ENCODE assay signal across 22 cellular contexts in the genomic region with DNA sequence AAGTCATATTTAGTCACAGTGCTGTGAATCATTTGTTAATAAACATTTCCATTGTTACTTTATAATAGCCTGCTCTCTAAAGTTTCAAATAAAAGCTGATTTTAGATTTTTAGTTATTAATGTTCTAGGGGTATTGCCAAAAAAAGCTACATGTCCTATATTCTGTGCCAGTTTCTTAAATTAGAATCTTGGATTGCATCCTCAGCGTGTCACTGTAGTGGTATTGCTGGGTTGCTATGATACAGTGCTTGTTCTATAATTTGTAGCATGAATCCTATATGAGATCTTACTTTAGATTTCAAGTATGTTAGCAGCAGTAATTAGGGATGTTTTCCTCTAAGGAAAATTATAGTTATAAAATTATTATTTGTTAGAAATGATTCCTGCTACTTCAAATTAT. TPM values are rescaled to one million over a fixed set of nuclear protein-coding genes. Genes with fewer than 3 reads are reported as not detected.
DNase-seq lines count a peak whose midpoint lies in the region; ATAC-seq, FAIRE-seq and TF ChIP-seq lines count a peak whose summit lies in the region.
"Had no signal": no experiment of that assay in that cellular context is flagged by ENCODE, and none has a peak within 500 bp of the region (broad histone marks: within the 10 kb centered on the region; RNA-seq: fewer than 3 reads in every experiment).

No MANE protein-coding gene starts in this region.

- no peak for FAIRE-seq in GM12892 (lab: Jason Lieb, UNC)
- FAIRE-seq: small intestine had no signal

- no peaks in the 10 kb centered on the region for H3K36me3 ChIP-seq in gastrocnemius medialis
- H3K36me3 ChIP-seq: prostate gland had no signal

- ATAC-seq in activated T-helper 17 cell treated with anti-CD3 and anti-CD28 coated beads, Interleukin-2, amount 50 U/mL, for 72 hours (replicated peaks), result no peak
- ATAC-seq in gastrocnemius medialis (peak; percentile 66 to 78), HG02870 (IDR thresholded peaks at IDR 0.05; ENCODE audit: unreplicated experiment) (no peak)
- ATAC-seq in activated CD4-positive, alpha-beta T cell treated with anti-CD3 and anti-CD28 coated beads for 36 hours, result no peak
- ATAC-seq: activated naive CD4-positive, alpha-beta T cell treated with anti-CD3 and anti-CD28 coated beads, Interleukin-2, amount 50 U/mL, for 72 hours; activated T-cell treated with anti-CD3 and anti-CD28 coated beads, Interleukin-2, amount 50 U/mL, for 72 hours; effector memory CD8-positive, alpha-beta T cell; stimulated activated naive B cell treated with anti-CD40 and anti-IgM and Interleukin-4, amounts not matched to agents 10 μg/mL and 1 μg/mL and 100 μg/mL, for 72 hours; T-cell had no signal

- peak; percentile 15 for DNase-seq in HFFc6
- DNase-seq in fibroblast of peridontal ligament (ENCODE audit: extremely low read depth), result peak; percentile 70
- no peak for DNase-seq in gastrocnemius medialis
- DNase-seq in central memory CD4-positive, alpha-beta T cell, result no peak
- no peak for DNase-seq in activated CD4-positive, alpha-beta T cell treated with anti-CD3 and anti-CD28 coated beads for 36 hours
- no peak for DNase-seq in GM12892 (ENCODE audit: insufficient read length)
- DNase-seq: activated CD4-positive, alpha-beta T cell treated with anti-CD3 and anti-CD28 coated beads for 1 hour; activated T-cell treated with anti-CD3 and anti-CD28 coated beads, Interleukin-2, amount 50 U/mL, for 72 hours; CD4-positive, alpha-beta memory T cell; effector memory CD8-positive, alpha-beta T cell; immature natural killer cell; KBM-7; MM.1S; NCI-H526 treated with DMSO at 0.1 percent for 48 hours; small intestine; stimulated activated CD4-positive, alpha-beta T cell treated with anti-CD3 and anti-CD28 coated beads, Interleukin-2, amount 100 ng/mL, for 24 hours; stimulated activated naive B cell treated with anti-CD40 and anti-IgM and Interleukin-4, amounts not matched to agents 10 μg/mL and 1 μg/mL and 100 μg/mL, for 72 hours; T-cell had no signal

- H3K4me1 ChIP-seq in gastrocnemius medialis, result peaks cover 29 to 44% of the 10 kb centered on the region in 2 donors
- H3K4me1 ChIP-seq: prostate gland had no signal

- H3K4me3 Mint-ChIP-seq in HFFc6, result no peak overlapping the region
- peak overlapping the region; percentile 5 for H3K4me3 Mint-ChIP-seq in activated T-helper 17 cell treated with anti-CD3 and anti-CD28 coated beads, Interleukin-2, amount 50 U/mL, for 72 hours
- H3K4me3 Mint-ChIP-seq in activated CD4-positive, alpha-beta T cell treated with anti-CD3 and anti-CD28 coated beads for 36 hours, result no peak overlapping the region
- H3K4me3 Mint-ChIP-seq: effector memory CD8-positive, alpha-beta T cell; stimulated activated naive B cell treated with anti-CD40 and anti-IgM and Interleukin-4, amounts not matched to agents 10 μg/mL and 1 μg/mL and 100 μg/mL, for 72 hours; T-cell had no signal

- peak overlapping the region; percentile 33 to 66 (median 46) for H3K27ac ChIP-seq in gastrocnemius medialis
- H3K27ac ChIP-seq: prostate gland had no signal

- H3K9me3 Mint-ChIP-seq in HFFc6, result no peaks in the 10 kb centered on the region
- H3K9me3 Mint-ChIP-seq in activated T-helper 17 cell treated with anti-CD3 and anti-CD28 coated beads, Interleukin-2, amount 50 U/mL, for 72 hours, result no peaks in the 10 kb centered on the region
- H3K9me3 Mint-ChIP-seq in activated CD4-positive, alpha-beta T cell treated with anti-CD3 and anti-CD28 coated beads for 36 hours (ENCODE audit: low read depth), result no peaks in the 10 kb centered on the region
- H3K9me3 Mint-ChIP-seq: CD4-positive, alpha-beta memory T cell; effector memory CD8-positive, alpha-beta T cell; immature natural killer cell; T-cell had no signal

- no peak for TF ChIP-seq CTCF in HFFc6 (IDR thresholded peaks at IDR 0.05)
- TF ChIP-seq CTCF in gastrocnemius medialis (IDR thresholded peaks at IDR 0.05 in 4 of 5, conservative IDR thresholded peaks at IDR 0.05 in 1 of 5), result no peak

- H3K27me3 ChIP-seq in gastrocnemius medialis, result no peaks in the 10 kb centered on the region

- no peak overlapping the region for H3K4me3 ChIP-seq in gastrocnemius medialis
- H3K4me3 ChIP-seq: prostate gland had no signal

- in situ Hi-C loops in gastrocnemius medialis (cut with MboI; ENCODE audit: low sequenced_read_pairs in 4 of 4), result no loop called here

- CTCF ChIA-PET in activated CD4-positive, alpha-beta T cell treated with anti-CD3 and anti-CD28 coated beads for 36 hours (lab: Charles Lee), result interaction anchor here (0.7 to 1.5 kb wide), 3 partner anchors 10 to 266 kb away, joined by 3 to 4 read pairs (median 3); partner anchors contain the start of genes DTL and INTS7

- no peaks in the 10 kb centered on the region for H3K9me3 ChIP-seq in gastrocnemius medialis
- H3K9me3 ChIP-seq: prostate gland had no signal

- POLR2A ChIA-PET in activated CD4-positive, alpha-beta T cell treated with anti-CD3 and anti-CD28 coated beads for 36 hours (lab: Charles Lee), result no interaction called here

- no peak overlapping the region; the same call in 1 of the 2 replicates for H3K27ac Mint-ChIP-seq in HFFc6
- peak overlapping the region; percentile 51 for H3K27ac Mint-ChIP-seq in activated T-helper 17 cell treated with anti-CD3 and anti-CD28 coated beads, Interleukin-2, amount 50 U/mL, for 72 hours
- H3K27ac Mint-ChIP-seq in activated CD4-positive, alpha-beta T cell treated with anti-CD3 and anti-CD28 coated beads for 36 hours, result no peak overlapping the region
- H3K27ac Mint-ChIP-seq: activated naive CD4-positive, alpha-beta T cell treated with anti-CD3 and anti-CD28 coated beads, Interleukin-2, amount 50 U/mL, for 72 hours; activated T-cell treated with anti-CD3 and anti-CD28 coated beads, Interleukin-2, amount 50 U/mL, for 72 hours; effector memory CD8-positive, alpha-beta T cell; stimulated activated naive B cell treated with anti-CD40 and anti-IgM and Interleukin-4, amounts not matched to agents 10 μg/mL and 1 μg/mL and 100 μg/mL, for 72 hours; T-cell had no signal

- H3K4me1 Mint-ChIP-seq in HFFc6 (ENCODE audit: low read depth), result peaks cover 38% of the 10 kb centered on the region
- peaks cover 35% of the 10 kb centered on the region for H3K4me1 Mint-ChIP-seq in activated T-helper 17 cell treated with anti-CD3 and anti-CD28 coated beads, Interleukin-2, amount 50 U/mL, for 72 hours
- H3K4me1 Mint-ChIP-seq in activated CD4-positive, alpha-beta T cell treated with anti-CD3 and anti-CD28 coated beads for 36 hours, result peaks cover 53% of the 10 kb centered on the region

- intact Hi-C loops in gastrocnemius medialis (cut with DNase I; ENCODE audit: low total_unique reads), result no loop called here
- intact Hi-C loops in activated CD4-positive, alpha-beta T cell treated with anti-CD3 and anti-CD28 coated beads for 36 hours (cut with DNase I, micrococcal nuclease), result no loop called here

- no peaks in the 10 kb centered on the region for H3K36me3 Mint-ChIP-seq in HFFc6 (ENCODE audit: low read depth)
- peaks cover 6% of the 10 kb centered on the region for H3K36me3 Mint-ChIP-seq in activated T-helper 17 cell treated with anti-CD3 and anti-CD28 coated beads, Interleukin-2, amount 50 U/mL, for 72 hours (ENCODE audit: low read depth)
- peaks cover 12% of the 10 kb centered on the region for H3K36me3 Mint-ChIP-seq in activated CD4-positive, alpha-beta T cell treated with anti-CD3 and anti-CD28 coated beads for 36 hours (ENCODE audit: low read depth)
- H3K36me3 Mint-ChIP-seq: immature natural killer cell had no signal

- H3K27me3 Mint-ChIP-seq in HFFc6 (ENCODE audit: insufficient read depth), result no peaks in the 10 kb centered on the region
- no peaks in the 10 kb centered on the region for H3K27me3 Mint-ChIP-seq in activated T-helper 17 cell treated with anti-CD3 and anti-CD28 coated beads, Interleukin-2, amount 50 U/mL, for 72 hours
- no peaks in the 10 kb centered on the region for H3K27me3 Mint-ChIP-seq in activated CD4-positive, alpha-beta T cell treated with anti-CD3 and anti-CD28 coated beads for 36 hours
- H3K27me3 Mint-ChIP-seq: CD4-positive, alpha-beta memory T cell; effector memory CD8-positive, alpha-beta T cell; stimulated activated naive B cell treated with anti-CD40 and anti-IgM and Interleukin-4, amounts not matched to agents 10 μg/mL and 1 μg/mL and 100 μg/mL, for 72 hours; T-cell had no signal

- TF ChIP-seq POLR2A in gastrocnemius medialis (IDR thresholded peaks at IDR 0.05) (no peak), GM12892 (IDR thresholded peaks at IDR 0.05; ENCODE audit: low read depth, low read length) (no peak)

RNA-seq across cellular contexts. Expression of gene PPP2R5A, which starts 16.4 kb away (rescaled TPM):
- total RNA-seq in HFFc6 (2021; fragmentation: NEBNext Ultra II Directional; extraction: Animal tissue kit (Norgen Biotek cat#: 25700)), result 10 to 100 TPM; 15.2 to 19.5 (median 17.8) TPM
- 10 to 100 TPM; 33.6 to 34.9 TPM for total RNA-seq in activated T-helper 17 cell treated with anti-CD3 and anti-CD28 coated beads, Interleukin-2, amount 50 U/mL, for 72 hours
- 10 to 100 TPM; 33.3 to 50.5 (median 37.5) TPM for total RNA-seq in gastrocnemius medialis
- total RNA-seq in activated CD4-positive, alpha-beta T cell treated with anti-CD3 and anti-CD28 coated beads for 36 hours, result 10 to 100 TPM; 32.3 to 36.1 TPM
- polyA plus RNA-seq in GM12892 (2012; ENCODE audit: missing spikeins), result 26.3 TPM

Comparison
In these comparisons a context has a peak if more than half of its experiments do, and no peak if none do; other contexts are left out.
1. DNase-seq: peak in HFFc6 (single experiment) and fibroblast of peridontal ligament (single experiment); none in gastrocnemius medialis (0 of 2), central memory CD4-positive, alpha-beta T cell (single experiment), activated CD4-positive, alpha-beta T cell treated with anti-CD3 and anti-CD28 coated beads for 36 hours (single experiment) and GM12892 (single experiment).
2. ATAC-seq: peak in gastrocnemius medialis (2 of 2); none in activated T-helper 17 cell treated with anti-CD3 and anti-CD28 coated beads, Interleukin-2, amount 50 U/mL, for 72 hours (single experiment), activated CD4-positive, alpha-beta T cell treated with anti-CD3 and anti-CD28 coated beads for 36 hours (single experiment) and HG02870 (single experiment).